Comparison of ENCODE assay signal across 13 cellular contexts in the genomic region with DNA sequence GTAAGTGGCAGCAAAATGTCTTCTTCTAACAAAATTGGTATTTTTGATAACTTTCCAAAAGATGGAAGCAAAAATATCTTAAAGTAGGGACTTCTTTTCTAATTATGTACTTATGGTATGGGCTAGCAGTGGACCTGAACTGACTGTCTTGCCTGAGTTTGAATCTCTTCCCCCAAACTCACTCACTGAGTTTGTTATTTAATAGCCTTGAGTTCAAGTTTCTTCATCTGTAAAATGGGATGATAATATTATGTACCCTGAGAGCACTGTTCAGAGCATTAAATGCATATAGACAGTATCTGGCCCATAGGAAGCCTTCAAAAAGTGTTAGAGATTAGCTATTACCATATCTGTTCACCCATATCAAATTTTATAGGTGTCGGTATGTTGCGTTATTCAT.
DNase-seq lines count a peak whose midpoint lies in the region; ATAC-seq, FAIRE-seq and TF ChIP-seq lines count a peak whose summit lies in the region.
"Had no signal": no experiment of that assay in that cellular context is flagged by ENCODE, and none has a peak within 500 bp of the region (broad histone marks: within the 10 kb centered on the region; RNA-seq: fewer than 3 reads in every experiment).

No MANE protein-coding gene starts in this region.

- intact Hi-C loops in K562 (cut with micrococcal nuclease) (no loop called here), transverse colon (cut with DNase I; ENCODE audit: low total_unique reads) (no loop called here)

- CTCF ChIA-PET in K562 (lab: Yijun Ruan, JAX; ENCODE audit: low intra/inter-chr PET ratio) = no interaction called here

- in situ Hi-C loops in K562 (cut with MboI) (no loop called here), transverse colon (cut with MboI; ENCODE audit: low pct_ligation_motif_present in 1 of 4, low pct_unique_long_range_greater_than_20kb in 1 of 4, low sequenced_read_pairs in 3 of 4) (no loop called here), ACHN (cut with HindIII; ENCODE audit: low pct_ligation_motif_present, low pct_unique_long_range_greater_than_20kb, low sequenced_read_pairs) (no loop called here)

- no peak overlapping the region for H3K9ac ChIP-seq in K562 (ENCODE audit: insufficient read depth in 1 of 2, low read depth in 2 of 2, low read length in 2 of 2)

- TF ChIP-seq RAD21 in K562 (CRISPR knock-in tag; conservative IDR thresholded peaks at IDR 0.05 in 1 of 2, IDR thresholded peaks at IDR 0.05 in 1 of 2) = no peak

- H3K9me3 ChIP-seq in K562 (replicated peaks; ENCODE audit: control insufficient read depth, insufficient read depth, low read depth, low read length) (no peaks in the 10 kb centered on the region), transverse colon (no peaks in the 10 kb centered on the region)
- no peaks in the 10 kb centered on the region for H3K9me3 ChIP-seq in effector memory CD4-positive, alpha-beta T cell (ENCODE audit: control insufficient read depth, low read length)

- no peaks in the 10 kb centered on the region for H3K79me2 ChIP-seq in K562 (ENCODE audit: control insufficient read depth, insufficient read depth, low read length)

- no peaks in the 10 kb centered on the region for H3K9me1 ChIP-seq in K562 (ENCODE audit: control insufficient read depth, insufficient read depth, low read length)

- H3K27ac Mint-ChIP-seq in activated naive CD4-positive, alpha-beta T cell treated with anti-CD3 and anti-CD28 coated beads, Interleukin-2, amount 50 U/mL, for 72 hours = no peak overlapping the region
- H3K27ac Mint-ChIP-seq: effector memory CD8-positive, alpha-beta T cell had no signal

- WGBS in K562 (ENCODE audit: insufficient coverage, low coverage, missing lambda C conversion rate) = 90% methylated on average over 2 of the region's 2 CpGs
- WGBS in transverse colon (ENCODE audit: low coverage in 1 of 2), 2 donors = 40 to 70% methylated on average over 2 of the region's 2 CpGs

- H3K4me3 ChIP-seq in K562 (no peak overlapping the region), transverse colon (peak overlapping the region in 1 of 4 donors; percentile 54)
- no peak overlapping the region for H3K4me3 ChIP-seq in effector memory CD4-positive, alpha-beta T cell (ENCODE audit: insufficient read depth, low read depth, low read length, poor library complexity, severe bottlenecking)

- H3K9me3 Mint-ChIP-seq in activated naive CD4-positive, alpha-beta T cell treated with anti-CD3 and anti-CD28 coated beads, Interleukin-2, amount 50 U/mL, for 72 hours = no peaks in the 10 kb centered on the region
- H3K9me3 Mint-ChIP-seq: effector memory CD8-positive, alpha-beta T cell had no signal

- ATAC-seq in activated naive CD4-positive, alpha-beta T cell treated with anti-CD3 and anti-CD28 coated beads, Interleukin-2, amount 50 U/mL, for 72 hours = peak; percentile 13 to 27
- ATAC-seq in HG02970 (IDR thresholded peaks at IDR 0.05; ENCODE audit: low FRiP score, unreplicated experiment) = peak; percentile 18
- no peak for ATAC-seq in K562
- ATAC-seq: effector memory CD8-positive, alpha-beta T cell had no signal

- no peak for DNase-seq in activated naive CD4-positive, alpha-beta T cell treated with anti-CD3 and anti-CD28 coated beads, Interleukin-2, amount 50 U/mL, for 72 hours (ENCODE audit: low spot score in 2 of 2)
- no peak for DNase-seq in activated naive CD4-positive, alpha-beta T cell treated with anti-CD3 and anti-CD28 coated beads, Interleukin-2, amount 50 U/mL, for 16 hours
- DNase-seq in K562 (ENCODE audit: extremely low read depth in 1 of 4, low spot score in 3 of 4) (no peak), transverse colon (no peak), NCI-H510A (lab: John Stamatoyannopoulos, UW) (no peak), ACHN (no peak)
- no peak for DNase-seq in effector memory CD4-positive, alpha-beta T cell
- DNase-seq: DMS79; effector memory CD8-positive, alpha-beta T cell; NCI-H146; NK-92 treated with Interleukin-12 subunit alpha and Interleukin-12 subunit beta, amount 100 ng/mL, for 24 hours had no signal

- H3K4me1 ChIP-seq in K562 (replicated peaks in 1 of 2; ENCODE audit: control insufficient read depth in 2 of 2, insufficient read depth in 2 of 2, low read length in 2 of 2) (no peaks in the 10 kb centered on the region; a peak in 1 of 5 replicates), transverse colon (peaks cover 0 to 54% (median 22%) of the 10 kb centered on the region in 4 donors)
- H3K4me1 ChIP-seq in effector memory CD4-positive, alpha-beta T cell (ENCODE audit: control insufficient read depth, insufficient read depth, low read length, poor library complexity, severe bottlenecking) = no peaks in the 10 kb centered on the region

- TF ChIP-seq CTCF in K562 (IDR thresholded peaks at IDR 0.05 in 2 of 3, conservative IDR thresholded peaks at IDR 0.05 in 1 of 3; ENCODE audit: insufficient read depth in 2 of 3, low read depth in 1 of 3, low read length in 3 of 3) (no peak), transverse colon (IDR thresholded peaks at IDR 0.05) (no peak)

- TF ChIP-seq POLR2A in K562 (conservative IDR thresholded peaks at IDR 0.05) (no peak), transverse colon (IDR thresholded peaks at IDR 0.05) (no peak)

- FAIRE-seq in K562 (lab: Jason Lieb, UNC) = no peak

- H4K20me1 ChIP-seq in K562 (replicated peaks; ENCODE audit: control insufficient read depth, insufficient read depth, low read length) = no peaks in the 10 kb centered on the region

- no peaks in the 10 kb centered on the region for H3K27me3 ChIP-seq in K562 (ENCODE audit: control insufficient read depth in 2 of 2, insufficient read depth in 2 of 2, low read length in 2 of 2)
- H3K27me3 ChIP-seq in transverse colon = no peaks in the 10 kb centered on the region
- no peaks in the 10 kb centered on the region for H3K27me3 ChIP-seq in effector memory CD4-positive, alpha-beta T cell (replicated peaks; ENCODE audit: control insufficient read depth, insufficient read depth, low read length, poor library complexity, severe bottlenecking)

- BruUV-seq in K562 (replicated peaks; lab: Mats Ljungman, UMichigan) = no TSS peak

- H3K36me3 Mint-ChIP-seq in activated naive CD4-positive, alpha-beta T cell treated with anti-CD3 and anti-CD28 coated beads, Interleukin-2, amount 50 U/mL, for 72 hours = peaks cover 0 to 6% of the 10 kb centered on the region in 2 donors

- TF ChIP-seq EP300 in K562 (IDR thresholded peaks at IDR 0.05; ENCODE audit: low read length) (no peak), transverse colon (IDR thresholded peaks at IDR 0.05; ENCODE audit: low read depth) (no peak)

- H3K36me3 ChIP-seq in K562 (ENCODE audit: control insufficient read depth, insufficient read depth, low read length) = no peaks in the 10 kb centered on the region
- H3K36me3 ChIP-seq in transverse colon = no peaks in the 10 kb centered on the region
- no peaks in the 10 kb centered on the region for H3K36me3 ChIP-seq in effector memory CD4-positive, alpha-beta T cell (ENCODE audit: control insufficient read depth, insufficient read depth, low read length)

- no peak overlapping the region for H3K4me2 ChIP-seq in K562 (ENCODE audit: insufficient read depth, low read length)

- H3K27ac ChIP-seq in K562 (ENCODE audit: extremely low read depth, low read depth, low read length) (no peak overlapping the region), transverse colon (peak overlapping the region; percentile 65 to 83 (median 72))
- H3K27ac ChIP-seq in effector memory CD4-positive, alpha-beta T cell (ENCODE audit: insufficient read depth, low read length, poor library complexity, severe bottlenecking) = no peak overlapping the region
- H3K27ac ChIP-seq: 22Rv1 had no signal

- POLR2A ChIA-PET in K562 (lab: Yijun Ruan, JAX) = interaction anchor here (1.2 kb wide), 1 partner anchor 18 kb away, joined by 3 read pairs; no protein-coding TSS in a partner anchor

- no peak overlapping the region for H2AFZ ChIP-seq in K562 (ENCODE audit: low read depth, low read length)

TF ChIP-seq in K562, 482 proteins besides CTCF, POLR2A, EP300 and RAD21:
- TF ChIP-seq RBM25 (IDR thresholded peaks at IDR 0.05; ENCODE audit: low read depth, low read length, severe bottlenecking) = peak; percentile 18
- TF ChIP-seq ZC3H4 (CRISPR knock-in tag; IDR thresholded peaks at IDR 0.05; ENCODE audit: borderline replicate concordance) = no peak
- no peak for TF ChIP-seq TAF7 (tag; IDR thresholded peaks at IDR 0.05)

Comparison
In these comparisons a context has a peak if more than half of its experiments do, and no peak if none do; other contexts are left out.
1. H3K27ac ChIP-seq: peak in transverse colon (4 of 4); none in K562 (single experiment) and effector memory CD4-positive, alpha-beta T cell (single experiment).